Comparison of ENCODE assay signal across 6 cellular contexts in the genomic region with DNA sequence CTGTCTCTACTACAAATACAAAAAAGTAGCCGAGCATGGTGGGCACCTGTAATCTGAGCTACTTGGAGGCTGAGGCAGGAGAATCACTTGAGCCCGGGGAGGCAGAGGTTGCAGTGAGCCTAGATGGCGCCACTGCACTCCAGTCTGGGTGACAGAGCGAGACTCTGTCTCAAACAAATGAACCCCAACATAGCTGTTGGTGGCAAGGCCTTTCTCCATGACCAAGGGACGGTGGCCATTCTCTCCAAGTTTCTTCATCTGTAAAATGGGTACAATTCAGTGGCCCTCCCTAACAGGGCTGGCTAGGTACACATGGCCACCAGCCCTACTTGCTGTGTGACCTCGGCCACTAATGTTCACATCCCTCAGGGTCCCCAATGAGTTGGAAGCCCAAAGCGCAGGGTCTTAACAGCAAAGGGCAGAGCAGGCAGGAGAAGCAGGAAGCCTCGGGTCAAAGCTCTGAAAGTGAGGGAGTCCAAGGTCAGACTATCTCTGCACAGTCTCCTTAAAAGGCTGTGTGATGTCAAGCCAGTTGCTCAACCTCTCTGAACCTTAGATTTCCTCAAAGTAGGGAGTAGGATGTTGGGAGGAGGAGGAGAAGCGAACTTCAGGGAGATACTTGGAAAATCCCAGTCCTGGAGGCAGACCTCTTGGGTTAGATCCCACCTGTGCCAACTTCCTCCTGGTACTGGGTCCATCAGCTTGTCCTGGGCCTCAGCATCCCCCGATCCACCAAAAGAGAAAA. TPM values are rescaled to one million over a fixed set of nuclear protein-coding genes. Genes with fewer than 3 reads are reported as not detected.
A peak's percentile ranks its signal among the peaks of the same experiment; 100 is the strongest.
DNase-seq lines count a peak whose midpoint lies in the region; ATAC-seq and TF ChIP-seq lines count a peak whose summit lies in the region.

No MANE protein-coding gene starts in this region.

- H3K4me2 ChIP-seq in Karpas-422 (ENCODE audit: low read depth, low read length, poor library complexity, severe bottlenecking), result peak overlapping the region; percentile 97

- H3K4me1 ChIP-seq in Karpas-422 (ENCODE audit: low read length) (peaks cover 28% of the 10 kb centered on the region), adipocyte (ENCODE audit: control insufficient read depth, insufficient read depth, low read length) (peaks cover 46% of the 10 kb centered on the region), mucosa of descending colon (ENCODE audit: low read depth) (peaks cover 68% of the 10 kb centered on the region)

- H3K27me3 ChIP-seq in Karpas-422 (ENCODE audit: low read length) (no peaks in the 10 kb centered on the region), adipocyte (replicated peaks; ENCODE audit: control insufficient read depth, insufficient read depth, low read length) (no peaks in the 10 kb centered on the region)

- no peaks in the 10 kb centered on the region for H3K9me2 ChIP-seq in Karpas-422 (replicated peaks; ENCODE audit: insufficient read depth, low read length)

- H3K36me3 ChIP-seq in Karpas-422 (ENCODE audit: insufficient read depth, low read length) (0 out of 2 replicates have a peak, but pooled peaks cover 3% of the 10 kb centered on the region), adipocyte (ENCODE audit: control insufficient read depth, insufficient read depth, low read length, severe bottlenecking) (no peaks in the 10 kb centered on the region), mucosa of descending colon (ENCODE audit: low read depth) (no peaks in the 10 kb centered on the region)

- no peak for TF ChIP-seq CTCF in mucosa of descending colon (IDR thresholded peaks at IDR 0.05)

- peaks cover 19% of the 10 kb centered on the region for H4K20me1 ChIP-seq in Karpas-422 (ENCODE audit: insufficient read depth, low read depth, low read length)

- H3K4me3 ChIP-seq in Karpas-422 (ENCODE audit: low read length) (peak overlapping the region; percentile 79), adipocyte (ENCODE audit: low read length) (peak overlapping the region; percentile 99), mucosa of descending colon (no peak overlapping the region)

- H2AFZ ChIP-seq in Karpas-422 (ENCODE audit: low read length), result no peak overlapping the region

- H3K79me2 ChIP-seq in Karpas-422 (ENCODE audit: low read length), result peaks cover 7% of the 10 kb centered on the region; the same call in 1 of the 2 replicates

- intact Hi-C loops in mucosa of descending colon (cut with DNase I, micrococcal nuclease), result loop anchor here in 1 of 2 donors (5.0 kb wide), 1 partner anchor 44 kb away; a partner anchor contains a TSS

- DNase-seq in Karpas-422 (peak; percentile 60), adipocyte (ENCODE audit: low read depth) (peak; percentile 62), mucosa of descending colon (peak in 2 of 3 donors; percentile 60 to 68), SHP77 treated with DMSO at 0.1 percent for 48 hours (lab: John Stamatoyannopoulos, UW) (no peak)

- no peak for ATAC-seq in mucosa of descending colon
- no peak for ATAC-seq in GM18520 (IDR thresholded peaks at IDR 0.05; ENCODE audit: unreplicated experiment)
- no peak for ATAC-seq in GM21529 (IDR thresholded peaks at IDR 0.05; ENCODE audit: unreplicated experiment)

- H3K9ac ChIP-seq in Karpas-422 (ENCODE audit: low read length) (peak overlapping the region; percentile 61), adipocyte (ENCODE audit: low read length) (peak overlapping the region; percentile 99)

- no peak overlapping the region for H3K27ac ChIP-seq in Karpas-422 (ENCODE audit: low read length)

- no peaks in the 10 kb centered on the region for H3K9me3 ChIP-seq in Karpas-422 (ENCODE audit: low read length)
- no peaks in the 10 kb centered on the region for H3K9me3 ChIP-seq in adipocyte (ENCODE audit: control insufficient read depth, low read length)
- H3K9me3 ChIP-seq in mucosa of descending colon, result no peaks in the 10 kb centered on the region

RNA-seq across cellular contexts. Expression of a gene that starts 2.7 kb away (rescaled TPM):
- 69.5 and 274 TPM in 2 replicates for total RNA-seq in Karpas-422 (2014; rRNA removed; shearing (Covaris generic); ENCODE audit: low replicate concordance)
- total RNA-seq in mucosa of descending colon, result 100 to 1,000 TPM; 267 to 328 (median 295) TPM

RNA-seq across cellular contexts. Expression of a gene that starts 4.4 kb away (rescaled TPM):
- total RNA-seq in Karpas-422 (2014; rRNA removed; shearing (Covaris generic); ENCODE audit: low replicate concordance), result 0.37 and 0.87 TPM in 2 replicates
- 10 to 100 TPM in 1 of 3 donors, 1 to 10 TPM in 2; 4.4 to 10.6 (median 8.0) TPM for total RNA-seq in mucosa of descending colon

RNA-seq across cellular contexts. Expression of a gene that starts 44.2 kb away (rescaled TPM):
- 198 and 359 TPM in 2 replicates for total RNA-seq in Karpas-422 (2014; rRNA removed; shearing (Covaris generic); ENCODE audit: low replicate concordance)
- total RNA-seq in mucosa of descending colon, result 100 to 1,000 TPM in 2 of 3 donors, 10 to 100 TPM in 1; 86.3 to 158 (median 124) TPM

RNA-seq across cellular contexts. Expression of a gene that starts 52.5 kb away (rescaled TPM):
- not detected in 2 replicates for total RNA-seq in Karpas-422 (2014; rRNA removed; shearing (Covaris generic); ENCODE audit: low replicate concordance)
- total RNA-seq in mucosa of descending colon, result 1 to 10 TPM; 2.5 to 7.7 (median 6.2) TPM
